ENCODE assay signal across 22 cellular contexts in genomic region chr6:44411141-44411540, GRCh38. TPM values are rescaled to one million over a fixed set of nuclear protein-coding genes. Genes with fewer than 3 reads are reported as not detected.
DNase-seq lines count a peak whose midpoint lies in the region; ATAC-seq, FAIRE-seq and TF ChIP-seq lines count a peak whose summit lies in the region.
"Had no signal": no experiment of that assay in that cellular context is flagged by ENCODE, and none has a peak within 500 bp of the region (broad histone marks: within the 10 kb centered on the region; RNA-seq: fewer than 3 reads in every experiment).

No MANE protein-coding gene starts in this region.

- FAIRE-seq in GM12891 (lab: Jason Lieb, UNC) = peak; percentile 26
- FAIRE-seq: colon had no signal

- TF ChIP-seq POLR2A in GM12891 (IDR thresholded peaks at IDR 0.05; ENCODE audit: low read depth, low read length) = no peak

- BruUV-seq in MCF 10A (replicated peaks; lab: Mats Ljungman, UMichigan) = no TSS peak

- no peaks in the 10 kb centered on the region for H3K9me3 Mint-ChIP-seq in effector memory CD8-positive, alpha-beta T cell
- peaks cover 0 to 4% (median 3%) of the 10 kb centered on the region in 9 donors for H3K9me3 Mint-ChIP-seq in naive thymus-derived CD8-positive, alpha-beta T cell
- no peaks in the 10 kb centered on the region for H3K9me3 Mint-ChIP-seq in MCF 10A (ENCODE audit: unreplicated experiment)
- peaks cover 3% of the 10 kb centered on the region for H3K9me3 Mint-ChIP-seq in stimulated activated memory B cell treated with anti-CD40 and anti-IgM and Interleukin-4, amounts not matched to agents 10 μg/mL and 1 μg/mL and 100 μg/mL, for 72 hours
- H3K9me3 Mint-ChIP-seq: H9, WTC11 had no signal

- DNase-seq in AG04450 (ENCODE audit: low read depth, low spot score) (no peak), GM12891 (ENCODE audit: insufficient read length, low spot score) (no peak), MCF 10A (ENCODE audit: unreplicated experiment) (no peak), GM03348 (ENCODE audit: low spot score) (no peak)
- no peak for DNase-seq in effector memory CD8-positive, alpha-beta T cell
- DNase-seq in naive thymus-derived CD8-positive, alpha-beta T cell = no peak
- no peak for DNase-seq in activated CD8-positive, alpha-beta memory T cell treated with anti-CD3 and anti-CD28 coated beads, Interleukin-2, amount 50 U/mL, for 4 hours
- DNase-seq: activated CD4-positive, alpha-beta memory T cell treated with anti-CD3 and anti-CD28 coated beads, Interleukin-2, amount 10 ng/mL, durations not matched to agents 7 days and 5 days; activated naive CD4-positive, alpha-beta T cell treated with anti-CD3 and anti-CD28 coated beads, Interleukin-2, amount 50 U/mL, for 16 hours; GDM1; H9; KG1; left cardiac atrium; NCI-H2171 treated with DMSO at 0.1 percent for 48 hours; NCI-H69; T-helper 9 cell; testis had no signal

- CTCF ChIA-PET in AG04450 (lab: Charles Lee) (no interaction called here), MCF 10A (lab: Yijun Ruan, JAX) (no interaction called here)

- H3K36me3 Mint-ChIP-seq in effector memory CD8-positive, alpha-beta T cell (ENCODE audit: insufficient read depth) = peaks cover 89% of the 10 kb centered on the region
- H3K36me3 Mint-ChIP-seq in naive thymus-derived CD8-positive, alpha-beta T cell = peaks cover 55 to 97% (median 72%) of the 10 kb centered on the region in 3 donors
- H3K36me3 Mint-ChIP-seq in MCF 10A (ENCODE audit: insufficient read depth, unreplicated experiment) = peaks cover 92% of the 10 kb centered on the region
- peaks cover 96% of the 10 kb centered on the region for H3K36me3 Mint-ChIP-seq in stimulated activated memory B cell treated with anti-CD40 and anti-IgM and Interleukin-4, amounts not matched to agents 10 μg/mL and 1 μg/mL and 100 μg/mL, for 72 hours

- POLR2A ChIA-PET in AG04450 (lab: Yijun Ruan, JAX) = no interaction called here
- POLR2A ChIA-PET in naive thymus-derived CD8-positive, alpha-beta T cell (lab: Charles Lee) = no interaction called here
- POLR2A ChIA-PET in MCF 10A (lab: Yijun Ruan, JAX) = no interaction called here

- H3K9me3 ChIP-seq in AG04450 (ENCODE audit: control insufficient read depth, insufficient read depth, low read length) = no peaks in the 10 kb centered on the region
- H3K9me3 ChIP-seq: prostate gland, testis had no signal

- no peak overlapping the region for H3K4me3 ChIP-seq in AG04450 (ENCODE audit: low read depth, low read length)
- H3K4me3 ChIP-seq: prostate gland, testis had no signal

- no peak overlapping the region for H3K4me3 Mint-ChIP-seq in effector memory CD8-positive, alpha-beta T cell
- peak overlapping the region in 1 of 10 donors; percentile 16 for H3K4me3 Mint-ChIP-seq in naive thymus-derived CD8-positive, alpha-beta T cell
- H3K4me3 Mint-ChIP-seq in MCF 10A (ENCODE audit: unreplicated experiment) = no peak overlapping the region
- H3K4me3 Mint-ChIP-seq in stimulated activated memory B cell treated with anti-CD40 and anti-IgM and Interleukin-4, amounts not matched to agents 10 μg/mL and 1 μg/mL and 100 μg/mL, for 72 hours = no peak overlapping the region
- H3K4me3 Mint-ChIP-seq: activated CD4-positive, alpha-beta memory T cell treated with anti-CD3 and anti-CD28 coated beads, Interleukin-2, amount 10 ng/mL, durations not matched to agents 7 days and 5 days; H9; neural crest cell; WTC11 had no signal

- peak overlapping the region; percentile 13 for H3K27ac ChIP-seq in AG04450 (ENCODE audit: low read depth, low read length)
- H3K27ac ChIP-seq: prostate gland, testis had no signal

- TF ChIP-seq CTCF in AG04450 (IDR thresholded peaks at IDR 0.05; ENCODE audit: low read depth, low read length) (no peak), MCF 10A (IDR thresholded peaks at IDR 0.05; ENCODE audit: unreplicated experiment) (no peak)

- intact Hi-C loops in MCF 10A (cut with micrococcal nuclease) = no loop called here

- no peaks in the 10 kb centered on the region for H3K27me3 ChIP-seq in AG04450 (ENCODE audit: control insufficient read depth, insufficient read depth, low read length)
- H3K27me3 ChIP-seq: testis had no signal

- H3K27ac Mint-ChIP-seq in effector memory CD8-positive, alpha-beta T cell = peak overlapping the region; percentile 58 to 65
- peak overlapping the region in 6 of 10 donors; percentile 9 to 80 (median 49) for H3K27ac Mint-ChIP-seq in naive thymus-derived CD8-positive, alpha-beta T cell
- no peak overlapping the region for H3K27ac Mint-ChIP-seq in MCF 10A (ENCODE audit: low read depth, unreplicated experiment)
- no peak overlapping the region for H3K27ac Mint-ChIP-seq in stimulated activated memory B cell treated with anti-CD40 and anti-IgM and Interleukin-4, amounts not matched to agents 10 μg/mL and 1 μg/mL and 100 μg/mL, for 72 hours
- H3K27ac Mint-ChIP-seq: activated CD4-positive, alpha-beta memory T cell treated with anti-CD3 and anti-CD28 coated beads, Interleukin-2, amount 10 ng/mL, durations not matched to agents 7 days and 5 days; H9; WTC11 had no signal

- H3K4me1 Mint-ChIP-seq in effector memory CD8-positive, alpha-beta T cell (ENCODE audit: low read depth in 2 of 2) = peaks cover 27 to 59% of the 10 kb centered on the region in 2 donors
- peaks cover 17 to 51% (median 38%) of the 10 kb centered on the region in 4 donors for H3K4me1 Mint-ChIP-seq in naive thymus-derived CD8-positive, alpha-beta T cell
- peaks cover 11% of the 10 kb centered on the region for H3K4me1 Mint-ChIP-seq in MCF 10A (ENCODE audit: insufficient read depth, unreplicated experiment)
- H3K4me1 Mint-ChIP-seq in stimulated activated memory B cell treated with anti-CD40 and anti-IgM and Interleukin-4, amounts not matched to agents 10 μg/mL and 1 μg/mL and 100 μg/mL, for 72 hours = peaks cover 39% of the 10 kb centered on the region
- H3K4me1 Mint-ChIP-seq: H9, neural crest cell, WTC11 had no signal

- ATAC-seq in effector memory CD8-positive, alpha-beta T cell (replicated peaks) = no peak
- no peak for ATAC-seq in naive thymus-derived CD8-positive, alpha-beta T cell
- ATAC-seq in stimulated activated memory B cell treated with anti-CD40 and anti-IgM and Interleukin-4, amounts not matched to agents 10 μg/mL and 1 μg/mL and 100 μg/mL, for 72 hours = no peak
- ATAC-seq: WTC11 had no signal

- no peaks in the 10 kb centered on the region for H3K27me3 Mint-ChIP-seq in effector memory CD8-positive, alpha-beta T cell
- no peaks in the 10 kb centered on the region for H3K27me3 Mint-ChIP-seq in naive thymus-derived CD8-positive, alpha-beta T cell
- no peaks in the 10 kb centered on the region for H3K27me3 Mint-ChIP-seq in MCF 10A (ENCODE audit: insufficient read depth, unreplicated experiment)
- no peaks in the 10 kb centered on the region for H3K27me3 Mint-ChIP-seq in stimulated activated memory B cell treated with anti-CD40 and anti-IgM and Interleukin-4, amounts not matched to agents 10 μg/mL and 1 μg/mL and 100 μg/mL, for 72 hours
- H3K27me3 Mint-ChIP-seq: activated CD4-positive, alpha-beta memory T cell treated with anti-CD3 and anti-CD28 coated beads, Interleukin-2, amount 10 ng/mL, durations not matched to agents 7 days and 5 days had no signal

TF ChIP-seq in GM12891, 5 proteins besides CTCF, POLR2A, EP300 and RAD21:
- no peak for TF ChIP-seq TAF1 (IDR thresholded peaks at IDR 0.05; ENCODE audit: low read depth, low read length)

RNA-seq across cellular contexts. Expression of gene CDC5L, which starts 23.6 kb away (rescaled TPM):
- polyA plus RNA-seq in AG04450 (2011; rRNA removed) = 14.5 and 22.4 TPM in 2 replicates
- 14.6 and 18.7 TPM in 2 replicates for polyA minus RNA-seq in AG04450 (2011; rRNA and poly(A)+ RNA removed)
- polyA plus RNA-seq in GM12891 (2012; ENCODE audit: low read depth, missing spikeins) = 10.2 TPM
- total RNA-seq in naive thymus-derived CD8-positive, alpha-beta T cell = 10 to 100 TPM; 21.7 to 21.8 TPM
- polyA plus RNA-seq in naive thymus-derived CD8-positive, alpha-beta T cell = 10 to 100 TPM in 2 of 3 donors, 1 to 10 TPM in 1; 9.6 to 14.9 (median 12.9) TPM
- 23.1 and 26.4 TPM in 2 replicates for total RNA-seq in MCF 10A (2022)

Comparison
In these comparisons a context has a peak if more than half of its experiments do, and no peak if none do; other contexts are left out.
1. H3K27ac Mint-ChIP-seq: peak in effector memory CD8-positive, alpha-beta T cell (2 of 2) and naive thymus-derived CD8-positive, alpha-beta T cell (6 of 10); none in MCF 10A (single experiment) and stimulated activated memory B cell treated with anti-CD40 and anti-IgM and Interleukin-4, amounts not matched to agents 10 μg/mL and 1 μg/mL and 100 μg/mL, for 72 hours (single experiment).